ENCODE assay signal across 23 cellular contexts in genomic region chr15:78552597-78552996, GRCh38.
"Had no signal": no experiment of that assay in that cellular context is flagged by ENCODE, and none has a peak within 500 bp of the region (broad histone marks: within the 10 kb centered on the region; RNA-seq: fewer than 3 reads in every experiment).

No MANE protein-coding gene starts in this region.

- H3K4me1 Mint-ChIP-seq: central memory CD8-positive, alpha-beta T cell; natural killer cell had no signal

- ATAC-seq: activated CD4-positive, CD25-positive, alpha-beta regulatory T cell treated with anti-CD3 and anti-CD28 coated beads, Interleukin-2, amount 50 U/mL, for 24 hours; gastroesophageal sphincter; natural killer cell; stimulated activated naive CD8-positive, alpha-beta T cell treated with anti-CD3 and anti-CD28 coated beads, Interleukin-15, Interleukin-2, amounts not matched to agents 100 U/mL and 50 U/mL, for 24 hours had no signal

- H3K4me3 ChIP-seq: gastroesophageal sphincter, hepatocyte, left ventricle myocardium inferior, lung, right atrium auricular region, testis, transverse colon had no signal

- DNase-seq: activated CD4-positive, alpha-beta T cell treated with anti-CD3 and anti-CD28 coated beads for 48 hours; activated CD4-positive, alpha-beta T cell treated with anti-CD3 and anti-CD28 coated beads, Interleukin-2, amount 50 U/mL, for 48 hours; activated CD8-positive, alpha-beta memory T cell treated with anti-CD3 and anti-CD28 coated beads for 24 hours; activated effector memory CD4-positive, alpha-beta T cell treated with Interleukin-2 at 50 U/mL for 16 hours; activated naive CD4-positive, alpha-beta T cell treated with Interleukin-2 at 50 U/mL for 16 hours; anterior cingulate cortex; dermis blood vessel endothelial cell; effector memory CD4-positive, alpha-beta T cell; islet precursor cell; left ventricle myocardium inferior; mesendoderm; natural killer cell; stimulated activated naive CD8-positive, alpha-beta T cell treated with anti-CD3 and anti-CD28 coated beads, Interleukin-15, Interleukin-2, amounts not matched to agents 100 U/mL and 50 U/mL, for 24 hours; T-helper 9 cell; testis; transverse colon had no signal

- H3K9me3 Mint-ChIP-seq: central memory CD8-positive, alpha-beta T cell; natural killer cell had no signal

- H3K27me3 Mint-ChIP-seq: activated naive CD8-positive, alpha-beta T cell; central memory CD8-positive, alpha-beta T cell had no signal

- H3K4me3 Mint-ChIP-seq: activated naive CD8-positive, alpha-beta T cell; central memory CD8-positive, alpha-beta T cell; natural killer cell had no signal

- H3K27ac Mint-ChIP-seq: activated naive CD8-positive, alpha-beta T cell; natural killer cell had no signal
